13 cellular contexts compared by ENCODE assay signal in genomic region chr20:50309764-50310672, GRCh38.
DNase-seq lines count a peak whose midpoint lies in the region; ATAC-seq and TF ChIP-seq lines count a peak whose summit lies in the region.
"Had no signal": no experiment of that assay in that cellular context is flagged by ENCODE, and none has a peak within 500 bp of the region (broad histone marks: within the 10 kb centered on the region; RNA-seq: fewer than 3 reads in every experiment).

No MANE protein-coding gene starts in this region.

- peaks cover 13% of the 10 kb centered on the region for H3K4me1 ChIP-seq in right cardiac atrium (ENCODE audit: control insufficient read depth, insufficient read depth, low read length)
- H3K4me1 ChIP-seq in esophagus squamous epithelium, result peaks cover 28 to 75% (median 55%) of the 10 kb centered on the region in 3 donors

- H3K4me3 Mint-ChIP-seq in osteocyte (ENCODE audit: unreplicated experiment), result no peak overlapping the region
- H3K4me3 Mint-ChIP-seq: activated CD8-positive, alpha-beta memory T cell treated with anti-CD3 and anti-CD28 coated beads, Interleukin-2, amount 10 ng/mL, durations not matched to agents 7 days and 5 days; activated naive CD8-positive, alpha-beta T cell treated with anti-CD3 and anti-CD28 coated beads, Interleukin-2, amount 10 ng/mL, durations not matched to agents 7 days and 5 days had no signal

- 87% methylated on average over 20 of the region's 20 CpGs for WGBS in right cardiac atrium
- WGBS in esophagus squamous epithelium, 2 donors, result 88 to 89% methylated on average over 14 of the region's 20 CpGs

- no peaks in the 10 kb centered on the region for H3K36me3 ChIP-seq in esophagus squamous epithelium

- peaks cover 4% of the 10 kb centered on the region for H3K9me3 Mint-ChIP-seq in osteocyte (ENCODE audit: unreplicated experiment)
- H3K9me3 Mint-ChIP-seq: activated naive CD8-positive, alpha-beta T cell treated with anti-CD3 and anti-CD28 coated beads, Interleukin-2, amount 10 ng/mL, durations not matched to agents 7 days and 5 days had no signal

- no peaks in the 10 kb centered on the region for H3K27me3 Mint-ChIP-seq in osteocyte (ENCODE audit: unreplicated experiment)

- peak overlapping the region; percentile 95 for H3K27ac Mint-ChIP-seq in osteocyte (ENCODE audit: unreplicated experiment)
- H3K27ac Mint-ChIP-seq: activated CD8-positive, alpha-beta memory T cell treated with anti-CD3 and anti-CD28 coated beads, Interleukin-2, amount 10 ng/mL, durations not matched to agents 7 days and 5 days; activated naive CD8-positive, alpha-beta T cell treated with anti-CD3 and anti-CD28 coated beads, Interleukin-2, amount 10 ng/mL, durations not matched to agents 7 days and 5 days had no signal

- TF ChIP-seq CTCF in esophagus squamous epithelium (IDR thresholded peaks at IDR 0.05) (no peak), osteocyte (IDR thresholded peaks at IDR 0.05) (no peak)

- H3K36me3 Mint-ChIP-seq in osteocyte (ENCODE audit: unreplicated experiment), result no peaks in the 10 kb centered on the region
- H3K36me3 Mint-ChIP-seq: activated CD8-positive, alpha-beta memory T cell treated with anti-CD3 and anti-CD28 coated beads, Interleukin-2, amount 10 ng/mL, durations not matched to agents 7 days and 5 days; activated naive CD8-positive, alpha-beta T cell treated with anti-CD3 and anti-CD28 coated beads, Interleukin-2, amount 10 ng/mL, durations not matched to agents 7 days and 5 days had no signal

- no peak overlapping the region for H3K4me3 ChIP-seq in right cardiac atrium (ENCODE audit: low read length)
- H3K4me3 ChIP-seq in esophagus squamous epithelium, result no peak overlapping the region

- peak overlapping the region; percentile 13 for H3K27ac ChIP-seq in right cardiac atrium (ENCODE audit: low read length)
- peak overlapping the region in 3 of 4 donors; percentile 81 to 94 (median 91) for H3K27ac ChIP-seq in esophagus squamous epithelium

- H3K27me3 ChIP-seq in right cardiac atrium (ENCODE audit: control insufficient read depth, insufficient read depth) (no peaks in the 10 kb centered on the region), esophagus squamous epithelium (no peaks in the 10 kb centered on the region)

- peak in 1 of 3 donors; percentile 56 for DNase-seq in right cardiac atrium
- no peak for DNase-seq in Right ventricle myocardium superior
- DNase-seq in esophagus squamous epithelium (lab: John Stamatoyannopoulos, UW), result no peak
- no peak for DNase-seq in osteocyte (ENCODE audit: extremely low spot score, unreplicated experiment)
- no peak for DNase-seq in DMS53 (lab: John Stamatoyannopoulos, UW)
- no peak for DNase-seq in SHP77 treated with DMSO at 0.1 percent for 48 hours (lab: John Stamatoyannopoulos, UW)
- DNase-seq: activated naive CD8-positive, alpha-beta T cell treated with anti-CD3 and anti-CD28 coated beads, Interleukin-2, amount 10 ng/mL, durations not matched to agents 7 days and 5 days; MM.1S; NCI-H2171 treated with DMSO at 0.1 percent for 48 hours had no signal

- no peaks in the 10 kb centered on the region for H3K9me3 ChIP-seq in right cardiac atrium (ENCODE audit: control insufficient read depth, low read length)
- H3K9me3 ChIP-seq in esophagus squamous epithelium, result no peaks in the 10 kb centered on the region

- ATAC-seq in right cardiac atrium (no peak), Right ventricle myocardium superior (ENCODE audit: poor library complexity) (no peak), GM21367 (IDR thresholded peaks at IDR 0.05; ENCODE audit: unreplicated experiment) (no peak), HG03354 (IDR thresholded peaks at IDR 0.05; ENCODE audit: poor library complexity, severe bottlenecking, unreplicated experiment) (no peak)
- ATAC-seq: left lobe of liver had no signal

- intact Hi-C loops in right cardiac atrium (cut with DNase I) (loop anchor here in 3 of 4 donors (10.0 kb wide), 2 partner anchors 85 to 115 kb away; partner anchors contain the start of gene CEBPB (in 2 of the 3)), Right ventricle myocardium superior (cut with DNase I) (loop anchor here (10.0 kb wide), 1 partner anchor 145 kb away; no protein-coding TSS in a partner anchor), esophagus squamous epithelium (cut with DNase I) (no loop called here)

- peaks cover 62% of the 10 kb centered on the region for H3K4me1 Mint-ChIP-seq in osteocyte (ENCODE audit: unreplicated experiment)

- no peak for TF ChIP-seq POLR2A in esophagus squamous epithelium (IDR thresholded peaks at IDR 0.05)
